ENCODE assay signal across 33 cellular contexts in genomic region chr3:129403450-129403849, GRCh38. TPM values are rescaled to one million over a fixed set of nuclear protein-coding genes. Genes with fewer than 3 reads are reported as not detected.
"Had no signal": no experiment of that assay in that cellular context is flagged by ENCODE, and none has a peak within 500 bp of the region (broad histone marks: within the 10 kb centered on the region; RNA-seq: fewer than 3 reads in every experiment).

No MANE protein-coding gene starts in this region.

- H3K36me3 ChIP-seq: adrenal gland, ascending aorta, breast epithelium, cardiac muscle cell, esophagus muscularis mucosa, gastroesophageal sphincter had no signal

- H3K27me3 Mint-ChIP-seq: activated B cell treated with CpG ODN at 0.5 μM for 24 hours; activated CD8-positive, alpha-beta T cell treated with anti-CD3 and anti-CD28 coated beads for 36 hours; activated naive CD4-positive, alpha-beta T cell treated with anti-CD3 and anti-CD28 coated beads, Interleukin-2, amount 50 U/mL, for 24 hours; activated naive CD8-positive, alpha-beta T cell treated with anti-CD3 and anti-CD28 coated beads for 36 hours; activated naive CD8-positive, alpha-beta T cell treated with anti-CD3 and anti-CD28 coated beads, Interleukin-2, amount 50 U/mL, for 24 hours; central memory CD8-positive, alpha-beta T cell; effector memory CD8-positive, alpha-beta T cell had no signal

- DNase-seq: activated B cell treated with CpG ODN at 0.5 μM for 24 hours; activated CD4-positive, alpha-beta T cell treated with anti-CD3 and anti-CD28 coated beads for 48 hours; activated CD4-positive, alpha-beta T cell treated with anti-CD3 and anti-CD28 coated beads, Interleukin-2, amount 50 U/mL, for 1 hour; activated CD4-positive, alpha-beta T cell treated with anti-CD3 and anti-CD28 coated beads, Interleukin-2, amount 50 U/mL, for 48 hours; activated CD8-positive, alpha-beta memory T cell treated with anti-CD3 and anti-CD28 coated beads for 24 hours; activated CD8-positive, alpha-beta T cell treated with anti-CD3 and anti-CD28 coated beads for 36 hours; activated effector memory CD4-positive, alpha-beta T cell treated with anti-CD3 and anti-CD28 coated beads, Interleukin-2, amount 50 U/mL, for 16 hours; activated naive CD4-positive, alpha-beta T cell treated with anti-CD3 and anti-CD28 coated beads for 36 hours; activated naive CD8-positive, alpha-beta T cell treated with anti-CD3 and anti-CD28 coated beads for 36 hours; activated naive CD8-positive, alpha-beta T cell treated with anti-CD3 and anti-CD28 coated beads, Interleukin-2, amount 50 U/mL, for 24 hours; activated T-cell treated with anti-CD3 and anti-CD28 coated beads, Interleukin-2, amount 50 U/mL, for 4 hours; adrenal gland; cortex of kidney; dermis blood vessel endothelial cell; effector CD4-positive, alpha-beta T cell; effector memory CD8-positive, alpha-beta T cell; erythroblast; foreskin melanocyte; T-helper 2 cell had no signal

- ATAC-seq: activated CD4-positive, CD25-positive, alpha-beta regulatory T cell treated with anti-CD3 and anti-CD28 coated beads, Interleukin-2, amount 50 U/mL, for 24 hours; activated CD8-positive, alpha-beta T cell treated with anti-CD3 and anti-CD28 coated beads for 36 hours; activated naive CD8-positive, alpha-beta T cell treated with anti-CD3 and anti-CD28 coated beads, Interleukin-2, amount 50 U/mL, for 24 hours; activated T-cell treated with anti-CD3 and anti-CD28 coated beads, Interleukin-2, amount 50 U/mL, for 4 hours; effector memory CD8-positive, alpha-beta T cell; gastroesophageal sphincter had no signal

- H3K27ac ChIP-seq: adrenal gland, ascending aorta, breast epithelium, cardiac muscle cell, esophagus muscularis mucosa, gastroesophageal sphincter, VCaP had no signal

- H3K9me3 ChIP-seq: adrenal gland, ascending aorta, breast epithelium, esophagus muscularis mucosa, gastroesophageal sphincter had no signal

- H3K36me3 Mint-ChIP-seq: activated naive CD4-positive, alpha-beta T cell treated with anti-CD3 and anti-CD28 coated beads, Interleukin-2, amount 50 U/mL, for 24 hours; brain had no signal

- FAIRE-seq: colon, TTC549 had no signal

- H3K27ac Mint-ChIP-seq: activated B cell treated with CpG ODN at 0.5 μM for 24 hours; activated CD8-positive, alpha-beta T cell treated with anti-CD3 and anti-CD28 coated beads for 36 hours; activated naive CD4-positive, alpha-beta T cell treated with anti-CD3 and anti-CD28 coated beads, Interleukin-2, amount 50 U/mL, for 24 hours; activated naive CD8-positive, alpha-beta T cell treated with anti-CD3 and anti-CD28 coated beads for 36 hours; activated naive CD8-positive, alpha-beta T cell treated with anti-CD3 and anti-CD28 coated beads, Interleukin-2, amount 50 U/mL, for 24 hours; activated T-helper 2 cell treated with anti-CD3 and anti-CD28 coated beads, Interferon-gamma antibody, Interleukin-2, Interleukin-4, amounts not matched to agents 10 μg/mL and 5 μg/mL and 100 μg/mL, durations not matched to agents 14 hours and 24 hours and 36 hours; brain; effector memory CD8-positive, alpha-beta T cell had no signal

- H3K4me3 ChIP-seq: adrenal gland, ascending aorta, breast epithelium, cardiac muscle cell, esophagus muscularis mucosa, gastroesophageal sphincter had no signal

- H3K27me3 ChIP-seq: adrenal gland, ascending aorta, breast epithelium, cardiac muscle cell, esophagus muscularis mucosa, gastroesophageal sphincter had no signal

- H3K9me3 Mint-ChIP-seq: activated B cell treated with CpG ODN at 0.5 μM for 24 hours; activated CD8-positive, alpha-beta T cell treated with anti-CD3 and anti-CD28 coated beads for 36 hours; activated naive CD4-positive, alpha-beta T cell treated with anti-CD3 and anti-CD28 coated beads for 36 hours; activated naive CD4-positive, alpha-beta T cell treated with anti-CD3 and anti-CD28 coated beads, Interleukin-2, amount 50 U/mL, for 24 hours; activated naive CD8-positive, alpha-beta T cell treated with anti-CD3 and anti-CD28 coated beads for 36 hours; activated naive CD8-positive, alpha-beta T cell treated with anti-CD3 and anti-CD28 coated beads, Interleukin-2, amount 50 U/mL, for 24 hours; activated T-cell treated with anti-CD3 and anti-CD28 coated beads, Interleukin-2, amount 50 U/mL, for 4 hours; activated T-helper 2 cell treated with anti-CD3 and anti-CD28 coated beads, Interferon-gamma antibody, Interleukin-2, Interleukin-4, amounts not matched to agents 10 μg/mL and 5 μg/mL and 100 μg/mL, durations not matched to agents 14 hours and 24 hours and 36 hours; brain; central memory CD8-positive, alpha-beta T cell; effector memory CD8-positive, alpha-beta T cell had no signal

- H3K4me3 Mint-ChIP-seq: activated B cell treated with CpG ODN at 0.5 μM for 24 hours; activated CD8-positive, alpha-beta T cell treated with anti-CD3 and anti-CD28 coated beads for 36 hours; activated naive CD4-positive, alpha-beta T cell treated with anti-CD3 and anti-CD28 coated beads for 36 hours; activated naive CD4-positive, alpha-beta T cell treated with anti-CD3 and anti-CD28 coated beads, Interleukin-2, amount 50 U/mL, for 24 hours; activated naive CD8-positive, alpha-beta T cell treated with anti-CD3 and anti-CD28 coated beads for 36 hours; activated naive CD8-positive, alpha-beta T cell treated with anti-CD3 and anti-CD28 coated beads, Interleukin-2, amount 50 U/mL, for 24 hours; activated T-cell treated with anti-CD3 and anti-CD28 coated beads, Interleukin-2, amount 50 U/mL, for 4 hours; brain; central memory CD8-positive, alpha-beta T cell; effector memory CD8-positive, alpha-beta T cell had no signal

RNA-seq across cellular contexts. Expression of gene EFCAB12, which starts 25.0 kb away (rescaled TPM):
- total RNA-seq: ascending aorta, chondrocyte, dermis blood vessel endothelial cell had no signal
